16 cellular contexts compared by ENCODE assay signal in the genomic region with DNA sequence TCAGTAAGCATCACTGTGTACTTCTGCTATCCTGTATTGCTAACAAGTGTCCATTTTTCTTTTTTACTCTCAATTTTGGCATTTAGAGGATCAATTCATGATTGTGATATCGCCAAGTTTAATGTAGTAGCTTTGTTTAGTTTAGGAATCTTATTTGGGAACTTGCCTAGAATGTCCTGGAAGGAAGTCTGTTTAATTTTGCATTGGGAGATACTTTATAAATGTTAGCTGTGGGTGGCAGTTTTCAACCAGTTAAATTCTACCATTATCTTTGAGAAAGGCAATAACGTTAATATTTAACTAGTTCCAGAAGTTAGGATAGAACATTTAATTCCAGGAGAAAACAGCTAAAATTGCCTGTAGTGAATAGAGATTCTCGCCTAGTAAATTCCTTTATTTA.
"Had no signal": no experiment of that assay in that cellular context is flagged by ENCODE, and none has a peak within 500 bp of the region (broad histone marks: within the 10 kb centered on the region; RNA-seq: fewer than 3 reads in every experiment).

No MANE protein-coding gene starts in this region.

- H3K27me3 ChIP-seq: adrenal gland, esophagus muscularis mucosa, upper lobe of left lung had no signal

- H3K27ac Mint-ChIP-seq: activated CD4-positive, alpha-beta memory T cell treated with anti-CD3 and anti-CD28 coated beads, Interleukin-2, amount 10 ng/mL, durations not matched to agents 7 days and 5 days; brain; nephron progenitor cell; stimulated activated naive CD8-positive, alpha-beta T cell treated with anti-CD3 and anti-CD28 coated beads, Interleukin-15, Interleukin-2, amounts not matched to agents 100 ng/mL and 50 ng/mL, for 24 hours had no signal

- DNase-seq: activated CD4-positive, alpha-beta memory T cell treated with anti-CD3 and anti-CD28 coated beads, Interleukin-2, amount 10 ng/mL, durations not matched to agents 7 days and 5 days; activated gamma-delta T cell treated with Interleukin-2 at 50 U/mL for 16 hours; activated T-cell treated with anti-CD3 and anti-CD28 coated beads, Interleukin-2, amount 50 U/mL, for 48 hours; adrenal gland; cerebellar nuclear complex; dermis blood vessel endothelial cell; foreskin fibroblast; glutamatergic neuron; lower lobe of right lung; nephron progenitor cell; stimulated activated CD4-positive, alpha-beta T cell treated with anti-CD3 and anti-CD28 coated beads, Interleukin-4, amount 100 ng/mL, for 24 hours; SW 1271; upper lobe of left lung had no signal

- H3K4me1 Mint-ChIP-seq: nephron progenitor cell had no signal

- H3K9me3 Mint-ChIP-seq: activated CD4-positive, alpha-beta memory T cell treated with anti-CD3 and anti-CD28 coated beads, Interleukin-2, amount 10 ng/mL, durations not matched to agents 7 days and 5 days; brain; nephron progenitor cell; stimulated activated naive CD8-positive, alpha-beta T cell treated with anti-CD3 and anti-CD28 coated beads, Interleukin-15, Interleukin-2, amounts not matched to agents 100 ng/mL and 50 ng/mL, for 24 hours had no signal

- H3K36me3 ChIP-seq: adrenal gland, esophagus muscularis mucosa, lower lobe of right lung, upper lobe of left lung had no signal

- H3K27me3 Mint-ChIP-seq: activated CD4-positive, alpha-beta memory T cell treated with anti-CD3 and anti-CD28 coated beads, Interleukin-2, amount 10 ng/mL, durations not matched to agents 7 days and 5 days; stimulated activated naive CD8-positive, alpha-beta T cell treated with anti-CD3 and anti-CD28 coated beads, Interleukin-15, Interleukin-2, amounts not matched to agents 100 ng/mL and 50 ng/mL, for 24 hours had no signal

- H3K4me3 ChIP-seq: adrenal gland, esophagus muscularis mucosa, lower lobe of right lung, upper lobe of left lung had no signal

- H3K9me3 ChIP-seq: esophagus muscularis mucosa, lower lobe of right lung, upper lobe of left lung had no signal

- ATAC-seq: lower lobe of right lung had no signal

- H3K27ac ChIP-seq: adrenal gland, esophagus muscularis mucosa, lower lobe of right lung, upper lobe of left lung had no signal

- H3K36me3 Mint-ChIP-seq: brain had no signal

- H3K4me3 Mint-ChIP-seq: activated CD4-positive, alpha-beta memory T cell treated with anti-CD3 and anti-CD28 coated beads, Interleukin-2, amount 10 ng/mL, durations not matched to agents 7 days and 5 days; brain; nephron progenitor cell; stimulated activated naive CD8-positive, alpha-beta T cell treated with anti-CD3 and anti-CD28 coated beads, Interleukin-15, Interleukin-2, amounts not matched to agents 100 ng/mL and 50 ng/mL, for 24 hours had no signal
